Comparison of ENCODE assay signal across 10 cellular contexts in genomic region chr14:68191567-68192321, GRCh38.
A peak's percentile ranks its signal among the peaks of the same experiment; 100 is the strongest.
DNase-seq lines count a peak whose midpoint lies in the region; ATAC-seq, FAIRE-seq and TF ChIP-seq lines count a peak whose summit lies in the region.
"Had no signal": no experiment of that assay in that cellular context is flagged by ENCODE, and none has a peak within 500 bp of the region (broad histone marks: within the 10 kb centered on the region; RNA-seq: fewer than 3 reads in every experiment).

No MANE protein-coding gene starts in this region.

- peak; percentile 10 for DNase-seq in HT1080 (ENCODE audit: low read depth)
- DNase-seq in RWPE2 (ENCODE audit: low spot score) = no peak
- peak; percentile 1 for DNase-seq in keratinocyte (ENCODE audit: low read depth, low spot score)
- peak in 1 of 2 donors; percentile 9 for DNase-seq in thyroid gland
- DNase-seq in activated T-helper 1 cell treated with anti-CD3 and anti-CD28 coated beads, Interleukin-12 subunit alpha, Interleukin-12 subunit beta, Interleukin-2, Interleukin-4 antibody, amounts not matched to agents 30 ng/mL and 10 ng/mL and 1 ng/mL, durations not matched to agents 14 hours and 24 hours and 36 hours (ENCODE audit: low spot score) = no peak
- no peak for DNase-seq in activated CD8-positive, alpha-beta memory T cell treated with anti-CD3 and anti-CD28 coated beads, Interleukin-2, amount 50 U/mL, for 4 hours
- DNase-seq in KBM-7 = no peak
- DNase-seq: SHP77 had no signal

- H3K27me3 Mint-ChIP-seq in activated T-helper 1 cell treated with anti-CD3 and anti-CD28 coated beads, Interleukin-12 subunit alpha, Interleukin-12 subunit beta, Interleukin-2, Interleukin-4 antibody, amounts not matched to agents 30 ng/mL and 10 ng/mL and 1 ng/mL, durations not matched to agents 14 hours and 24 hours and 36 hours (ENCODE audit: insufficient read depth) = peaks cover 4% of the 10 kb centered on the region
- H3K27me3 Mint-ChIP-seq: IgD-negative memory B cell had no signal

- H3K4me3 Mint-ChIP-seq in activated T-helper 1 cell treated with anti-CD3 and anti-CD28 coated beads, Interleukin-12 subunit alpha, Interleukin-12 subunit beta, Interleukin-2, Interleukin-4 antibody, amounts not matched to agents 30 ng/mL and 10 ng/mL and 1 ng/mL, durations not matched to agents 14 hours and 24 hours and 36 hours = no peak overlapping the region
- H3K4me3 Mint-ChIP-seq: IgD-negative memory B cell had no signal

- H3K9ac ChIP-seq in keratinocyte (ENCODE audit: control insufficient read depth, extremely low read depth, insufficient read depth, low read length) = no peak overlapping the region

- no peak overlapping the region for H3K4me2 ChIP-seq in keratinocyte (ENCODE audit: control insufficient read depth, extremely low read depth, insufficient read depth, low read depth, low read length)

- H3K9me3 Mint-ChIP-seq in activated T-helper 1 cell treated with anti-CD3 and anti-CD28 coated beads, Interleukin-12 subunit alpha, Interleukin-12 subunit beta, Interleukin-2, Interleukin-4 antibody, amounts not matched to agents 30 ng/mL and 10 ng/mL and 1 ng/mL, durations not matched to agents 14 hours and 24 hours and 36 hours = no peaks in the 10 kb centered on the region
- H3K9me3 Mint-ChIP-seq: IgD-negative memory B cell had no signal

- H3K27me3 ChIP-seq in RWPE2 (ENCODE audit: insufficient read depth, poor library complexity, severe bottlenecking) = no peaks in the 10 kb centered on the region
- H3K27me3 ChIP-seq in keratinocyte (ENCODE audit: control insufficient read depth, extremely low read depth, insufficient read depth, low read length) = no peaks in the 10 kb centered on the region
- H3K27me3 ChIP-seq in thyroid gland = no peaks in the 10 kb centered on the region

- H2AFZ ChIP-seq in keratinocyte (ENCODE audit: control insufficient read depth, low read length) = no peak overlapping the region

- no peaks in the 10 kb centered on the region for H3K9me1 ChIP-seq in keratinocyte (ENCODE audit: control insufficient read depth, extremely low read depth, insufficient read depth, low read length)

- TF ChIP-seq CTCF in RWPE2 (IDR thresholded peaks at IDR 0.05; ENCODE audit: poor library complexity, severe bottlenecking) (no peak), keratinocyte (optimal IDR thresholded peaks at IDR 0.05 in 1 of 3, IDR thresholded peaks at IDR 0.05 in 1 of 3, conservative IDR thresholded peaks at IDR 0.05 in 1 of 3; ENCODE audit: extremely low read depth in 1 of 3, insufficient read depth in 2 of 3, low read length in 3 of 3) (no peak), thyroid gland (IDR thresholded peaks at IDR 0.05) (peak in 1 of 6 experiments; percentile 15)

- no peak for FAIRE-seq in keratinocyte (lab: Jason Lieb, UNC)
- FAIRE-seq: H1 had no signal

- H3K27ac ChIP-seq in RWPE2 (ENCODE audit: poor library complexity, severe bottlenecking) = peak overlapping the region; percentile 7
- H3K27ac ChIP-seq in keratinocyte (ENCODE audit: control insufficient read depth, insufficient read depth, low read length) = no peak overlapping the region
- peak overlapping the region; percentile 55 to 69 (median 63) for H3K27ac ChIP-seq in thyroid gland

- H3K4me3 ChIP-seq in RWPE2 (ENCODE audit: severe bottlenecking) (no peak overlapping the region), keratinocyte (ENCODE audit: control insufficient read depth in 2 of 3, extremely low read depth in 1 of 3, insufficient read depth in 2 of 3, low read depth in 1 of 3, low read length in 3 of 3) (no peak overlapping the region), thyroid gland (replicated peaks in 1 of 3) (no peak overlapping the region)

- no peaks in the 10 kb centered on the region for H3K4me1 Mint-ChIP-seq in activated T-helper 1 cell treated with anti-CD3 and anti-CD28 coated beads, Interleukin-12 subunit alpha, Interleukin-12 subunit beta, Interleukin-2, Interleukin-4 antibody, amounts not matched to agents 30 ng/mL and 10 ng/mL and 1 ng/mL, durations not matched to agents 14 hours and 24 hours and 36 hours (ENCODE audit: low read depth)
- H3K4me1 Mint-ChIP-seq: IgD-negative memory B cell had no signal

- dilution Hi-C loops in keratinocyte (cut with MboI; ENCODE audit: extremely low pct_ligation_motif_present, low sequenced_read_pairs) = no loop called here

- intact Hi-C loops in thyroid gland (cut with DNase I) = no loop called here
- intact Hi-C loops in activated T-helper 1 cell treated with anti-CD3 and anti-CD28 coated beads, Interleukin-12 subunit alpha, Interleukin-12 subunit beta, Interleukin-2, Interleukin-4 antibody, amounts not matched to agents 30 ng/mL and 10 ng/mL and 1 ng/mL, durations not matched to agents 14 hours and 24 hours and 36 hours (cut with micrococcal nuclease) = no loop called here

- H3K36me3 Mint-ChIP-seq in activated T-helper 1 cell treated with anti-CD3 and anti-CD28 coated beads, Interleukin-12 subunit alpha, Interleukin-12 subunit beta, Interleukin-2, Interleukin-4 antibody, amounts not matched to agents 30 ng/mL and 10 ng/mL and 1 ng/mL, durations not matched to agents 14 hours and 24 hours and 36 hours (ENCODE audit: low read depth) = no peaks in the 10 kb centered on the region
- H3K36me3 Mint-ChIP-seq: IgD-negative memory B cell had no signal

- in situ Hi-C loops in KBM-7 (cut with MboI; ENCODE audit: low pct_unique_long_range_greater_than_20kb, low sequenced_read_pairs) = no loop called here

- peak; percentile 94 for ATAC-seq in RWPE2 (ENCODE audit: low read depth)

- H3K27ac Mint-ChIP-seq in activated T-helper 1 cell treated with anti-CD3 and anti-CD28 coated beads, Interleukin-12 subunit alpha, Interleukin-12 subunit beta, Interleukin-2, Interleukin-4 antibody, amounts not matched to agents 30 ng/mL and 10 ng/mL and 1 ng/mL, durations not matched to agents 14 hours and 24 hours and 36 hours = no peak overlapping the region

- no peak for TF ChIP-seq POLR2A in thyroid gland (IDR thresholded peaks at IDR 0.05)

- H4K20me1 ChIP-seq in keratinocyte (ENCODE audit: control insufficient read depth, extremely low read depth, insufficient read depth, low read length) = no peaks in the 10 kb centered on the region

- no peaks in the 10 kb centered on the region for H3K79me2 ChIP-seq in keratinocyte (ENCODE audit: control insufficient read depth, insufficient read depth, low read length)

- no peaks in the 10 kb centered on the region for H3K9me3 ChIP-seq in RWPE2 (ENCODE audit: severe bottlenecking)
- no peaks in the 10 kb centered on the region for H3K9me3 ChIP-seq in keratinocyte (ENCODE audit: control insufficient read depth, low read depth, low read length)
- H3K9me3 ChIP-seq in thyroid gland = no peaks in the 10 kb centered on the region

- peaks cover 12% of the 10 kb centered on the region for H3K4me1 ChIP-seq in RWPE2 (ENCODE audit: insufficient read depth, poor library complexity, severe bottlenecking)
- H3K4me1 ChIP-seq in keratinocyte (ENCODE audit: control insufficient read depth, extremely low read depth, insufficient read depth, low read length) = no peaks in the 10 kb centered on the region
- peaks cover 6 to 21% of the 10 kb centered on the region in 2 donors for H3K4me1 ChIP-seq in thyroid gland

- H3K36me3 ChIP-seq in RWPE2 (ENCODE audit: low read depth) (no peaks in the 10 kb centered on the region), keratinocyte (ENCODE audit: control insufficient read depth in 2 of 2, extremely low read depth in 1 of 2, insufficient read depth in 2 of 2, low read length in 2 of 2) (no peaks in the 10 kb centered on the region), thyroid gland (no peaks in the 10 kb centered on the region)

Comparison
In these comparisons a context has a peak if more than half of its experiments do, and no peak if none do; other contexts are left out.
1. DNase-seq: peak in HT1080 (single experiment) and keratinocyte (single experiment); none in RWPE2 (single experiment), activated T-helper 1 cell treated with anti-CD3 and anti-CD28 coated beads, Interleukin-12 subunit alpha, Interleukin-12 subunit beta, Interleukin-2, Interleukin-4 antibody, amounts not matched to agents 30 ng/mL and 10 ng/mL and 1 ng/mL, durations not matched to agents 14 hours and 24 hours and 36 hours (single experiment), activated CD8-positive, alpha-beta memory T cell treated with anti-CD3 and anti-CD28 coated beads, Interleukin-2, amount 50 U/mL, for 4 hours (single experiment) and KBM-7 (single experiment).